20 cellular contexts compared by ENCODE assay signal in genomic region chr2:64992990-64993389, GRCh38. TPM values are rescaled to one million over a fixed set of nuclear protein-coding genes. Genes with fewer than 3 reads are reported as not detected.
DNase-seq lines count a peak whose midpoint lies in the region; ATAC-seq, FAIRE-seq and TF ChIP-seq lines count a peak whose summit lies in the region.
"Had no signal": no experiment of that assay in that cellular context is flagged by ENCODE, and none has a peak within 500 bp of the region (broad histone marks: within the 10 kb centered on the region; RNA-seq: fewer than 3 reads in every experiment).

No MANE protein-coding gene starts in this region.

- TF ChIP-seq EP300 in H1 (IDR thresholded peaks at IDR 0.05; ENCODE audit: borderline replicate concordance in 1 of 2, low read depth in 2 of 2, low read length in 2 of 2): no peak

- H3K4me1 ChIP-seq in A673 (ENCODE audit: insufficient read depth, low read length, poor library complexity, severe bottlenecking): peaks cover 13% of the 10 kb centered on the region
- peaks cover 0 to 7% (median 5%) of the 10 kb centered on the region in 4 experiments; a peak in 5 of 7 replicates for H3K4me1 ChIP-seq in H1 (replicated peaks in 1 of 4; ENCODE audit: control insufficient read depth in 3 of 4, insufficient read depth in 4 of 4, low read length in 3 of 4)
- H3K4me1 ChIP-seq in neural progenitor cell: peaks cover 10% of the 10 kb centered on the region
- H3K4me1 ChIP-seq: prostate gland had no signal

- H3K79me2 ChIP-seq in H1 (ENCODE audit: control insufficient read depth in 1 of 2, insufficient read depth in 2 of 2, low read length in 2 of 2) (no peaks in the 10 kb centered on the region), neural progenitor cell (ENCODE audit: low read depth) (no peaks in the 10 kb centered on the region)

- TF ChIP-seq POLR2A in H1 (IDR thresholded peaks at IDR 0.05; ENCODE audit: control extremely low read depth in 1 of 2, low read depth in 2 of 2, low read length in 2 of 2) (no peak), erythroblast (IDR thresholded peaks at IDR 0.05; ENCODE audit: low read length) (no peak)

- POLR2A ChIA-PET in A673 (lab: Charles Lee; ENCODE audit: low non-redundant PET) (no interaction called here), H1 (lab: Charles Lee; ENCODE audit: partially characterized antibody) (no interaction called here)

- H3K36me3 ChIP-seq in A673 (ENCODE audit: insufficient read depth, low read length, poor library complexity, severe bottlenecking) (peaks cover 6% of the 10 kb centered on the region), H1 (ENCODE audit: control insufficient read depth in 2 of 4, insufficient read depth in 4 of 4, low read length in 3 of 4) (peaks cover 0 to 4% (median 0%) of the 10 kb centered on the region in 4 experiments; a peak in 1 of 8 replicates), neural progenitor cell (no peaks in the 10 kb centered on the region)
- H3K36me3 ChIP-seq: prostate gland had no signal

- H3K56ac ChIP-seq in H1 (replicated peaks; ENCODE audit: insufficient read length, low read depth, low read length): no peak overlapping the region

- H3K27me3 ChIP-seq in A673 (replicated peaks; ENCODE audit: insufficient read depth, low read depth, low read length, poor library complexity) (no peaks in the 10 kb centered on the region), H1 (replicated peaks in 1 of 4; ENCODE audit: control insufficient read depth in 3 of 4, extremely low read depth in 1 of 4, insufficient read depth in 3 of 4, low read length in 3 of 4) (peaks cover 26 to 43% (median 38%) of the 10 kb centered on the region in 4 experiments), neural progenitor cell (peaks cover 53% of the 10 kb centered on the region)

- no peak for ATAC-seq in GM19351 (IDR thresholded peaks at IDR 0.05; ENCODE audit: unreplicated experiment)
- ATAC-seq: naive thymus-derived CD8-positive, alpha-beta T cell; Panc1 had no signal

- H4K5ac ChIP-seq in H1 (ENCODE audit: insufficient read length, low read depth, low read length): no peak overlapping the region

- no peak for FAIRE-seq in H1 (lab: Jason Lieb, UNC)

- intact Hi-C loops in A673 (cut with micrococcal nuclease; ENCODE audit: unreplicated experiment): loop anchor here (5.0 kb wide), 1 partner anchor 579 kb away; no protein-coding TSS in a partner anchor

- H2BK120ac ChIP-seq in H1 (replicated peaks; ENCODE audit: low read depth, low read length): no peak overlapping the region

- H2AK5ac ChIP-seq in H1 (ENCODE audit: low read depth, low read length): no peak overlapping the region

- CTCF ChIA-PET in A673 (lab: Charles Lee): interaction anchor here (1.6 kb wide), 1 partner anchor 75 kb away, joined by 4 read pairs; no protein-coding TSS in a partner anchor
- CTCF ChIA-PET in H1 (lab: Charles Lee; ENCODE audit: partially characterized antibody): interaction anchor here (1.2 to 6.9 kb wide), 3 partner anchors 11 to 15 kb away, joined by 3 to 28 read pairs (median 4); no protein-coding TSS in a partner anchor

- H3K4me3 Mint-ChIP-seq in neural progenitor cell: no peak overlapping the region
- H3K4me3 Mint-ChIP-seq: B cell had no signal

- TF ChIP-seq RAD21 in H1 (IDR thresholded peaks at IDR 0.05 in 1 of 2, conservative IDR thresholded peaks at IDR 0.05 in 1 of 2; ENCODE audit: low read depth in 2 of 2, low read length in 2 of 2): no peak

- BruUV-seq in A673 (replicated peaks; lab: Mats Ljungman, UMichigan): no TSS peak

- H3F3A ChIP-seq in neural progenitor cell (ENCODE audit: low read depth): peaks cover 18% of the 10 kb centered on the region

- H3K14ac ChIP-seq in H1 (ENCODE audit: insufficient read length): no peak overlapping the region

- no peak overlapping the region for H3K27ac Mint-ChIP-seq in neural progenitor cell
- H3K27ac Mint-ChIP-seq: activated T-helper 1 cell treated with anti-CD3 and anti-CD28 coated beads, Interleukin-12 subunit alpha, Interleukin-12 subunit beta, Interleukin-2, Interleukin-4 antibody, amounts not matched to agents 30 ng/mL and 10 ng/mL and 1 ng/mL, durations not matched to agents 14 hours and 24 hours and 36 hours; naive thymus-derived CD8-positive, alpha-beta T cell had no signal

- H3K27ac ChIP-seq in A673 (ENCODE audit: low read depth, low read length, poor library complexity, severe bottlenecking): no peak overlapping the region
- H3K27ac ChIP-seq in H1 (ENCODE audit: low read depth, low read length): no peak overlapping the region
- H3K27ac ChIP-seq in neural progenitor cell: no peak overlapping the region
- H3K27ac ChIP-seq: prostate gland had no signal

- peaks cover 18% of the 10 kb centered on the region for H3K27me3 Mint-ChIP-seq in neural progenitor cell (ENCODE audit: insufficient read depth, low read depth)
- H3K27me3 Mint-ChIP-seq: B cell had no signal

- H3K9me3 ChIP-seq in A673 (ENCODE audit: low read depth, low read length, poor library complexity, severe bottlenecking): no peaks in the 10 kb centered on the region
- H3K9me3 ChIP-seq in H1 (ENCODE audit: insufficient read depth in 2 of 2, low read depth in 1 of 2, low read length in 1 of 2): no peaks in the 10 kb centered on the region
- no peaks in the 10 kb centered on the region for H3K9me3 ChIP-seq in neural progenitor cell (ENCODE audit: low read depth)
- H3K9me3 ChIP-seq: prostate gland, SK-N-SH had no signal

- no peak overlapping the region for H2BK5ac ChIP-seq in H1 (ENCODE audit: low read depth, low read length)

- no peak overlapping the region for H4K91ac ChIP-seq in H1 (replicated peaks; ENCODE audit: insufficient read length, low read length)

- H3K4me2 ChIP-seq in H1 (ENCODE audit: insufficient read depth in 1 of 2, low read depth in 2 of 2, low read length in 2 of 2) (no peak overlapping the region), neural progenitor cell (no peak overlapping the region)
- H3K4me2 ChIP-seq: SK-N-SH, smooth muscle cell had no signal

- peaks cover 0 to 10% of the 10 kb centered on the region in 2 experiments for H4K20me1 ChIP-seq in H1 (replicated peaks in 1 of 2; ENCODE audit: control insufficient read depth in 1 of 2, insufficient read depth in 2 of 2, low read length in 2 of 2)
- peaks cover 24% of the 10 kb centered on the region for H4K20me1 ChIP-seq in neural progenitor cell (ENCODE audit: low read depth)

- 60% methylated on average over 4 of the region's 4 CpGs; no CpG with 5 or more reads in 1 of the 2 experiments for WGBS in H1 (ENCODE audit: extremely low coverage in 1 of 2, insufficient coverage in 1 of 2, insufficient read length in 1 of 2, insufficient replicate concordance in 2 of 2, low coverage in 1 of 2, low lambda C conversion rate in 2 of 2, missing lambda C conversion rate in 1 of 2), 2 experiments

- peaks cover 4% of the 10 kb centered on the region for H3K36me3 Mint-ChIP-seq in neural progenitor cell

- H3K4me3 ChIP-seq in A673 (ENCODE audit: low read depth, low read length, poor library complexity, severe bottlenecking): peak overlapping the region; percentile 31
- H3K4me3 ChIP-seq in H1 (ENCODE audit: extremely low read depth in 1 of 4, insufficient read depth in 2 of 4, low read depth in 3 of 4, low read length in 4 of 4): no peak overlapping the region
- H3K4me3 ChIP-seq in neural progenitor cell: no peak overlapping the region
- H3K4me3 ChIP-seq: prostate gland, smooth muscle cell had no signal

- no peak overlapping the region for H2BK20ac ChIP-seq in H1 (ENCODE audit: low read length)

- no peak overlapping the region for H3K18ac ChIP-seq in H1 (ENCODE audit: extremely low read depth, low read length)

- no peak overlapping the region for H3K23ac ChIP-seq in H1 (ENCODE audit: insufficient read length)

- DNase-seq in A673 (ENCODE audit: low spot score): no peak
- peak; percentile 14 for DNase-seq in COLO668 (lab: John Stamatoyannopoulos, UW; ENCODE audit: unreplicated experiment)
- DNase-seq in NCI-H510A treated with DMSO at 0.1 percent for 48 hours (lab: John Stamatoyannopoulos, UW): peak; percentile 50
- no peak for DNase-seq in H1 (ENCODE audit: low read depth in 1 of 2, low spot score in 2 of 2)
- no peak for DNase-seq in erythroblast (lab: John Stamatoyannopoulos, UW)
- DNase-seq in neural progenitor cell (ENCODE audit: low spot score): no peak
- DNase-seq: caudate nucleus; DMS153; effector CD8-positive, alpha-beta T cell; hippocampal formation; mesenchymal stem cell; naive thymus-derived CD8-positive, alpha-beta T cell; NCI-H526; SK-N-SH had no signal

- no peak overlapping the region for H4K8ac ChIP-seq in H1 (ENCODE audit: extremely low read depth, insufficient read depth, low read length)

- no peaks in the 10 kb centered on the region for H3K79me1 ChIP-seq in H1 (ENCODE audit: low read depth, low read length)

- H2BK12ac ChIP-seq in H1 (ENCODE audit: low read depth, low read length): no peak overlapping the region

- H3K9ac ChIP-seq in H1 (replicated peaks in 1 of 4; ENCODE audit: extremely low read depth in 1 of 4, low read depth in 3 of 4, low read length in 3 of 4) (no peak overlapping the region), neural progenitor cell (no peak overlapping the region)
- H3K9ac ChIP-seq: SK-N-SH had no signal

- H3K4me1 Mint-ChIP-seq in neural progenitor cell: peaks cover 18% of the 10 kb centered on the region

- TF ChIP-seq CTCF in A673 (conservative IDR thresholded peaks at IDR 0.05; ENCODE audit: low read depth, low read length): no peak
- TF ChIP-seq CTCF in H1 (IDR thresholded peaks at IDR 0.05; ENCODE audit: control extremely low read depth in 1 of 3, insufficient read depth in 1 of 3, low read depth in 1 of 3, low read length in 3 of 3): no peak
- TF ChIP-seq CTCF in neural progenitor cell (IDR thresholded peaks at IDR 0.05): no peak

- H2AFZ ChIP-seq in H1 (ENCODE audit: low read length): no peak overlapping the region
- H2AFZ ChIP-seq in neural progenitor cell (replicated peaks): no peak overlapping the region

- peaks cover 12% of the 10 kb centered on the region; the same call in 1 of the 2 replicates for H3K23me2 ChIP-seq in H1 (ENCODE audit: low read depth, low read length)

- no peak overlapping the region for H2BK15ac ChIP-seq in H1 (ENCODE audit: low read length)

- no peaks in the 10 kb centered on the region for H3K9me3 Mint-ChIP-seq in neural progenitor cell
- H3K9me3 Mint-ChIP-seq: activated T-helper 1 cell treated with anti-CD3 and anti-CD28 coated beads, Interleukin-12 subunit alpha, Interleukin-12 subunit beta, Interleukin-2, Interleukin-4 antibody, amounts not matched to agents 30 ng/mL and 10 ng/mL and 1 ng/mL, durations not matched to agents 14 hours and 24 hours and 36 hours; naive thymus-derived CD8-positive, alpha-beta T cell had no signal

- no peak overlapping the region for H3K4ac ChIP-seq in H1 (replicated peaks; ENCODE audit: insufficient read length, low read depth, low read length)

RNA-seq across cellular contexts. Expression of gene SLC1A4, which starts 3.8 kb away (rescaled TPM):
- 69.5 and 78.1 TPM in 2 replicates for total RNA-seq in A673 (2021)
- total RNA-seq in H1 (2021; fragmentation: NEBNext Ultra II Directional; extraction: Animal tissue kit (Norgen Biotek cat#: 25700)): 0.57 and 0.86 TPM in 2 replicates
- polyA plus RNA-seq in H1 (2011; rRNA removed): 0.44 and 0.71 TPM in 2 replicates
- polyA plus RNA-seq in H1 (2011; cell fraction: cytosol; rRNA removed): 0.54 TPM
- polyA plus RNA-seq in H1 (2011; cell fraction: nucleus; rRNA removed): 0.93 TPM
- polyA plus RNA-seq in H1 (2012, experiment 1 of 2): 0.47 to 0.60 TPM (median 0.50 TPM) in 4 replicates
- polyA plus RNA-seq in H1 (2012, experiment 2 of 2): 0.39 TPM
- polyA plus RNA-seq in H1 (2013, experiment 1 of 2): 0.30 TPM
- polyA plus RNA-seq in H1 (2013, experiment 2 of 2): 0.28 TPM
- 0.76 and 0.85 TPM in 2 replicates for polyA minus RNA-seq in H1 (2011; rRNA and poly(A)+ RNA removed)
- 0.37 TPM for polyA minus RNA-seq in H1 (2011; cell fraction: cytosol; rRNA and poly(A)+ RNA removed)
- polyA minus RNA-seq in H1 (2011; cell fraction: nucleus; rRNA and poly(A)+ RNA removed): 1.1 TPM
- total RNA-seq in neural progenitor cell (ENCODE audit: low replicate concordance): 1.3 and 1.8 TPM in 2 replicates

Comparison
In these comparisons a context has a peak if more than half of its experiments do, and no peak if none do; other contexts are left out.
1. DNase-seq: peak in COLO668 (single experiment) and NCI-H510A treated with DMSO at 0.1 percent for 48 hours (single experiment); none in A673 (single experiment), H1 (0 of 2), erythroblast (0 of 2) and neural progenitor cell (single experiment).
2. RNA of gene SLC1A4, which starts 3.8 kb away (total RNA-seq): 69.5 to 78.1 TPM in A673; 1.3 to 1.8 TPM in neural progenitor cell and 0.57 to 0.86 TPM in H1; every median in the first group is over 10 times any median in the second.